ENCODE assay signal across 21 cellular contexts in genomic region chr7:155425946-155426345, GRCh38. TPM values are rescaled to one million over a fixed set of nuclear protein-coding genes. Genes with fewer than 3 reads are reported as not detected.
DNase-seq lines count a peak whose midpoint lies in the region; ATAC-seq and TF ChIP-seq lines count a peak whose summit lies in the region.
"Had no signal": no experiment of that assay in that cellular context is flagged by ENCODE, and none has a peak within 500 bp of the region (broad histone marks: within the 10 kb centered on the region; RNA-seq: fewer than 3 reads in every experiment).

No MANE protein-coding gene starts in this region.

- no peak overlapping the region for H3K4me3 Mint-ChIP-seq in glutamatergic neuron (ENCODE audit: unreplicated experiment)
- H3K4me3 Mint-ChIP-seq: CD14-positive monocyte; CD4-positive, alpha-beta T cell; CD8-positive, alpha-beta memory T cell; GM23338; HFFc6 had no signal

- no peak overlapping the region for H3K4me3 ChIP-seq in spleen
- H3K4me3 ChIP-seq: BLaER1 treated with 17β-estradiol and CSF1 and Interleukin-3, amounts not matched to agents 10 nM and 100 nM; GM12878; GM23338; HAP-1 had no signal

- H3K36me3 ChIP-seq in spleen: no peaks in the 10 kb centered on the region
- H3K36me3 ChIP-seq: BE2C; BLaER1 treated with 17β-estradiol and CSF1 and Interleukin-3, amounts not matched to agents 10 nM and 100 nM; HAP-1 had no signal

- DNase-seq in glutamatergic neuron (peak; percentile 8), posterior vena cava (ENCODE audit: low spot score) (peak; percentile 44), spleen (peak; percentile 19), AG20443 (ENCODE audit: low spot score) (no peak), NCI-H2029 (lab: John Stamatoyannopoulos, UW) (no peak)
- DNase-seq: AML-193; BE2C; CD4-positive, alpha-beta T cell; DMS 273 treated with DMSO at 0.1 percent for 48 hours; DMS79; EL; GDM1; HFFc6 had no signal

- H3K4me1 Mint-ChIP-seq in glutamatergic neuron (ENCODE audit: low read depth, unreplicated experiment): no peaks in the 10 kb centered on the region
- H3K4me1 Mint-ChIP-seq: CD14-positive monocyte; CD8-positive, alpha-beta memory T cell; GM23338 had no signal

- no peak overlapping the region for H3K27ac ChIP-seq in spleen
- H3K27ac ChIP-seq: BLaER1 treated with 17β-estradiol and CSF1 and Interleukin-3, amounts not matched to agents 10 nM and 100 nM had no signal

- 71 to 80% (median 75%) methylated on average over 10 of the region's 10 CpGs for WGBS in spleen, 5 donors

- TF ChIP-seq POLR2A in spleen (IDR thresholded peaks at IDR 0.05): no peak

- no peaks in the 10 kb centered on the region for H3K4me1 ChIP-seq in spleen
- H3K4me1 ChIP-seq: BE2C, HAP-1 had no signal

- peaks cover 4% of the 10 kb centered on the region for H3K36me3 Mint-ChIP-seq in glutamatergic neuron (ENCODE audit: unreplicated experiment)
- H3K36me3 Mint-ChIP-seq: CD14-positive monocyte; CD8-positive, alpha-beta memory T cell had no signal

- H3K27me3 Mint-ChIP-seq in glutamatergic neuron (ENCODE audit: unreplicated experiment): peaks cover 12% of the 10 kb centered on the region

- intact Hi-C loops in posterior vena cava (cut with DNase I) (no loop called here), spleen (cut with DNase I; ENCODE audit: low total_unique reads) (no loop called here)

- no peaks in the 10 kb centered on the region for H3K9me3 ChIP-seq in spleen
- H3K9me3 ChIP-seq: BE2C, HAP-1 had no signal

- ATAC-seq in HG02840 (IDR thresholded peaks at IDR 0.05; ENCODE audit: low FRiP score, unreplicated experiment): no peak
- ATAC-seq: GM12878, GM23338 had no signal

- no peaks in the 10 kb centered on the region for H3K9me3 Mint-ChIP-seq in glutamatergic neuron (ENCODE audit: unreplicated experiment)
- H3K9me3 Mint-ChIP-seq: CD4-positive, alpha-beta T cell; CD8-positive, alpha-beta memory T cell; GM23338; HFFc6 had no signal

- H3K27me3 ChIP-seq in spleen (replicated peaks in 1 of 7): peaks cover 0 to 86% (median 0%) of the 10 kb centered on the region in 7 donors

- TF ChIP-seq CTCF in glutamatergic neuron (IDR thresholded peaks at IDR 0.05; ENCODE audit: partially characterized antibody, unreplicated experiment) (no peak), spleen (IDR thresholded peaks at IDR 0.05 in 8 of 11, conservative IDR thresholded peaks at IDR 0.05 in 3 of 11) (no peak)

- H3K27ac Mint-ChIP-seq in glutamatergic neuron (ENCODE audit: unreplicated experiment): no peak overlapping the region
- H3K27ac Mint-ChIP-seq: CD14-positive monocyte; CD4-positive, alpha-beta T cell; CD8-positive, alpha-beta memory T cell; GM23338; HFFc6 had no signal

RNA-seq across cellular contexts. Expression of gene EN2, which starts 32.0 kb away (rescaled TPM):
- total RNA-seq in glutamatergic neuron (ENCODE audit: unreplicated experiment) (0.20 TPM), posterior vena cava (under 1 TPM; 0.14 to 0.19 TPM), spleen (not detected)
- under 1 TPM in 2 of 3 donors, not detected in 1; 0.03 to 0.04 TPM for polyA plus RNA-seq in spleen
- total RNA-seq: CD4-positive, alpha-beta T cell; CD8-positive, alpha-beta memory T cell; GM12878; GM23338; HFFc6 had no signal
- polyA plus RNA-seq: AG04450; CD14-positive monocyte; CD8-positive, alpha-beta memory T cell; GM12878; GM23338 had no signal

Comparison
In these comparisons a context has a peak if more than half of its experiments do, and no peak if none do; other contexts are left out.
1. DNase-seq: peak in glutamatergic neuron (single experiment), posterior vena cava (single experiment) and spleen (single experiment); none in AG20443 (single experiment) and NCI-H2029 (single experiment).